ENCODE assay signal across 14 cellular contexts in the genomic region with DNA sequence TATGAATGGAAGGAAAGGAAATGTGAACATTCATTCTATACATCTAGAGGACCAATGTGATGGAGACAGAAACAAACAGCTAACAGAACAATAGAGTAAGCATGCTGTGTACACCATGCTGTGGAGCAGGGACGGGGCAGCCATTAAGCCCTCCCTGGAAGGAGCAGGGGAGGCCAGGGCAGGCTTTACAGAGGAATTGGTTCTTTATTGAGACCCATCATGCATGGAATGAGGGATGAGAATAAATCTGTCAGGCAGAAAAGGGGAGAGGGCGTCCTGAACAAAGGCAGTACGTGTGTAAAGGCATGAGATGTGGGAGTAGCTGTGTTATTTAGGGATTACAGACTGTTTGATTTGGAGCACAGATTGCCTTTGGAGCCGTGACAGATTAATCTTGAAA.
"Had no signal": no experiment of that assay in that cellular context is flagged by ENCODE, and none has a peak within 500 bp of the region (broad histone marks: within the 10 kb centered on the region; RNA-seq: fewer than 3 reads in every experiment).

No MANE protein-coding gene starts in this region.

- H3K4me3 ChIP-seq: gastrocnemius medialis, heart right ventricle, left ventricle myocardium inferior, right atrium auricular region, smooth muscle cell, tibial nerve, vagina had no signal

- ATAC-seq: effector memory CD8-positive, alpha-beta T cell; gastrocnemius medialis; heart right ventricle; stimulated activated effector memory CD8-positive, alpha-beta T cell treated with anti-CD3 and anti-CD28 coated beads, Interleukin-12 subunit alpha, Interleukin-12 subunit beta, amount 100 ng/mL, for 72 hours had no signal

- H3K9me3 ChIP-seq: gastrocnemius medialis, heart right ventricle, left ventricle myocardium inferior, right atrium auricular region, tibial nerve, vagina had no signal

- H3K36me3 ChIP-seq: vagina had no signal

- H3K27ac ChIP-seq: gastrocnemius medialis, left ventricle myocardium inferior, right atrium auricular region, tibial nerve, vagina had no signal

- H3K4me1 ChIP-seq: gastrocnemius medialis had no signal

- H3K27me3 ChIP-seq: gastrocnemius medialis, heart right ventricle, right atrium auricular region, tibial nerve, vagina had no signal

- H3K4me2 ChIP-seq: smooth muscle cell had no signal

- DNase-seq: activated CD4-positive, alpha-beta T cell treated with anti-CD3 and anti-CD28 coated beads for 4 hours; activated naive CD4-positive, alpha-beta T cell treated with anti-CD3 and anti-CD28 coated beads for 36 hours; effector memory CD8-positive, alpha-beta T cell; gastrocnemius medialis; heart right ventricle; islet precursor cell; left ventricle myocardium inferior; mesenchymal stem cell; posterior cingulate gyrus had no signal
